ENCODE assay signal across 20 cellular contexts in genomic region chr21:34806423-34806822, GRCh38.
DNase-seq lines count a peak whose midpoint lies in the region; ATAC-seq lines count a peak whose summit lies in the region.
"Had no signal": no experiment of that assay in that cellular context is flagged by ENCODE, and none has a peak within 500 bp of the region (broad histone marks: within the 10 kb centered on the region; RNA-seq: fewer than 3 reads in every experiment).

No MANE protein-coding gene starts in this region.

- H3K4me1 Mint-ChIP-seq in T-helper 2 cell treated with Interferon-gamma antibody and Interleukin-4, amounts not matched to agents 5 μg/mL and 100 μg/mL, for 36 hours (ENCODE audit: low read depth): peaks cover 69% of the 10 kb centered on the region
- peaks cover 41 to 77% (median 60%) of the 10 kb centered on the region in 4 donors for H3K4me1 Mint-ChIP-seq in CD4-positive, CD25-positive, alpha-beta regulatory T cell
- H3K4me1 Mint-ChIP-seq in T-cell (peaks cover 70 to 80% (median 80%) of the 10 kb centered on the region in 3 donors), immature natural killer cell (peaks cover 85 to 95% of the 10 kb centered on the region in 2 donors)

- peaks cover 45% of the 10 kb centered on the region for H3K36me3 ChIP-seq in CD4-positive, CD25-positive, alpha-beta regulatory T cell (ENCODE audit: control insufficient read depth, insufficient read depth, low read length)
- no peaks in the 10 kb centered on the region for H3K36me3 ChIP-seq in H7 (replicated peaks; ENCODE audit: control insufficient read depth, insufficient read depth, low read length)

- no peak overlapping the region for H3K4me3 Mint-ChIP-seq in T-helper 2 cell treated with Interferon-gamma antibody and Interleukin-4, amounts not matched to agents 5 μg/mL and 100 μg/mL, for 36 hours
- peak overlapping the region in 2 of 4 donors; percentile 45 to 49 for H3K4me3 Mint-ChIP-seq in CD4-positive, CD25-positive, alpha-beta regulatory T cell
- peak overlapping the region in 1 of 3 donors; percentile 15 for H3K4me3 Mint-ChIP-seq in T-cell
- peak overlapping the region in 2 of 5 donors; percentile 8 to 89 for H3K4me3 Mint-ChIP-seq in immature natural killer cell
- H3K4me3 Mint-ChIP-seq: activated CD4-positive, alpha-beta T cell treated with anti-CD3 and anti-CD28 coated beads, Interleukin-2, amount 10 ng/mL, durations not matched to agents 7 days and 5 days; B cell; brain had no signal

- CTCF ChIA-PET in T-cell (lab: Charles Lee): no interaction called here

- no peaks in the 10 kb centered on the region for H3K27me3 Mint-ChIP-seq in T-helper 2 cell treated with Interferon-gamma antibody and Interleukin-4, amounts not matched to agents 5 μg/mL and 100 μg/mL, for 36 hours (ENCODE audit: low read depth)
- H3K27me3 Mint-ChIP-seq in CD4-positive, CD25-positive, alpha-beta regulatory T cell: no peaks in the 10 kb centered on the region
- H3K27me3 Mint-ChIP-seq in T-cell (no peaks in the 10 kb centered on the region), immature natural killer cell (ENCODE audit: low read depth in 3 of 3) (peaks cover 0 to 16% (median 13%) of the 10 kb centered on the region in 3 donors)
- H3K27me3 Mint-ChIP-seq: activated CD4-positive, alpha-beta T cell treated with anti-CD3 and anti-CD28 coated beads, Interleukin-2, amount 10 ng/mL, durations not matched to agents 7 days and 5 days; B cell had no signal

- no peak for ATAC-seq in CD4-positive, CD25-positive, alpha-beta regulatory T cell (ENCODE audit: low read depth in 2 of 2)
- no peak for ATAC-seq in T-cell (replicated peaks in 1 of 4)
- ATAC-seq: heart left ventricle, K562 had no signal

- H3K4me1 ChIP-seq in CD4-positive, CD25-positive, alpha-beta regulatory T cell (ENCODE audit: control insufficient read depth, insufficient read depth, low read length, poor library complexity, severe bottlenecking): peaks cover 44% of the 10 kb centered on the region
- H3K4me1 ChIP-seq: left ventricle myocardium inferior had no signal

- no peak overlapping the region for H3K4me3 ChIP-seq in CD4-positive, CD25-positive, alpha-beta regulatory T cell (ENCODE audit: low read depth, low read length)
- H3K4me3 ChIP-seq in H7 (ENCODE audit: insufficient read depth, low read depth, low read length): no peak overlapping the region
- H3K4me3 ChIP-seq: coronary artery, heart left ventricle, K562, left ventricle myocardium inferior, skin epidermis had no signal

- no peaks in the 10 kb centered on the region for H3K27me3 ChIP-seq in CD4-positive, CD25-positive, alpha-beta regulatory T cell (ENCODE audit: control insufficient read depth, insufficient read depth, low read length)
- H3K27me3 ChIP-seq in H7 (ENCODE audit: control insufficient read depth, insufficient read depth, low read length): no peaks in the 10 kb centered on the region
- H3K27me3 ChIP-seq: heart left ventricle had no signal

- POLR2A ChIA-PET in T-cell (lab: Charles Lee): no interaction called here

- intact Hi-C loops in posterior vena cava (cut with DNase I): no loop called here

- no peaks in the 10 kb centered on the region for H3K9me3 ChIP-seq in CD4-positive, CD25-positive, alpha-beta regulatory T cell (ENCODE audit: control insufficient read depth in 2 of 2, low read length in 2 of 2)

- no peak for DNase-seq in T-helper 2 cell treated with Interferon-gamma antibody and Interleukin-4, amounts not matched to agents 5 μg/mL and 100 μg/mL, for 36 hours (ENCODE audit: low spot score)
- no peak for DNase-seq in T-helper 2 cell
- no peak for DNase-seq in CD4-positive, CD25-positive, alpha-beta regulatory T cell
- DNase-seq in T-cell: no peak
- no peak for DNase-seq in immature natural killer cell
- no peak for DNase-seq in posterior vena cava (ENCODE audit: low spot score)
- DNase-seq in DMS53 (lab: John Stamatoyannopoulos, UW): no peak
- no peak for DNase-seq in H7
- DNase-seq: activated CD4-positive, alpha-beta T cell treated with anti-CD3 and anti-CD28 coated beads, Interleukin-2, amount 10 ng/mL, durations not matched to agents 7 days and 5 days; GOT3; heart left ventricle; left ventricle myocardium inferior; NCI-H1694; Right ventricle myocardium superior had no signal

- H3K36me3 Mint-ChIP-seq in T-helper 2 cell treated with Interferon-gamma antibody and Interleukin-4, amounts not matched to agents 5 μg/mL and 100 μg/mL, for 36 hours (ENCODE audit: low read depth): peaks cover 76% of the 10 kb centered on the region
- peaks cover 34% of the 10 kb centered on the region for H3K36me3 Mint-ChIP-seq in CD4-positive, CD25-positive, alpha-beta regulatory T cell
- peaks cover 38% of the 10 kb centered on the region for H3K36me3 Mint-ChIP-seq in T-cell
- peaks cover 3 to 17% (median 11%) of the 10 kb centered on the region in 3 donors for H3K36me3 Mint-ChIP-seq in immature natural killer cell

- H3K27ac ChIP-seq in CD4-positive, CD25-positive, alpha-beta regulatory T cell (ENCODE audit: insufficient read depth, low read length, poor library complexity, severe bottlenecking): no peak overlapping the region
- H3K27ac ChIP-seq: 22Rv1, heart left ventricle, left ventricle myocardium inferior had no signal

- peak overlapping the region; percentile 52 for H3K27ac Mint-ChIP-seq in T-helper 2 cell treated with Interferon-gamma antibody and Interleukin-4, amounts not matched to agents 5 μg/mL and 100 μg/mL, for 36 hours
- peak overlapping the region; percentile 21 to 79 (median 72) for H3K27ac Mint-ChIP-seq in CD4-positive, CD25-positive, alpha-beta regulatory T cell
- H3K27ac Mint-ChIP-seq in T-cell (peak overlapping the region; percentile 91 to 92), immature natural killer cell (peak overlapping the region; percentile 97 to 99 (median 98))
- H3K27ac Mint-ChIP-seq: B cell, brain had no signal

- H3K9me3 Mint-ChIP-seq in T-helper 2 cell treated with Interferon-gamma antibody and Interleukin-4, amounts not matched to agents 5 μg/mL and 100 μg/mL, for 36 hours: peaks cover 8% of the 10 kb centered on the region
- no peaks in the 10 kb centered on the region for H3K9me3 Mint-ChIP-seq in CD4-positive, CD25-positive, alpha-beta regulatory T cell
- no peaks in the 10 kb centered on the region for H3K9me3 Mint-ChIP-seq in T-cell
- no peaks in the 10 kb centered on the region for H3K9me3 Mint-ChIP-seq in immature natural killer cell
